8 cellular contexts compared by ENCODE assay signal in the genomic region with DNA sequence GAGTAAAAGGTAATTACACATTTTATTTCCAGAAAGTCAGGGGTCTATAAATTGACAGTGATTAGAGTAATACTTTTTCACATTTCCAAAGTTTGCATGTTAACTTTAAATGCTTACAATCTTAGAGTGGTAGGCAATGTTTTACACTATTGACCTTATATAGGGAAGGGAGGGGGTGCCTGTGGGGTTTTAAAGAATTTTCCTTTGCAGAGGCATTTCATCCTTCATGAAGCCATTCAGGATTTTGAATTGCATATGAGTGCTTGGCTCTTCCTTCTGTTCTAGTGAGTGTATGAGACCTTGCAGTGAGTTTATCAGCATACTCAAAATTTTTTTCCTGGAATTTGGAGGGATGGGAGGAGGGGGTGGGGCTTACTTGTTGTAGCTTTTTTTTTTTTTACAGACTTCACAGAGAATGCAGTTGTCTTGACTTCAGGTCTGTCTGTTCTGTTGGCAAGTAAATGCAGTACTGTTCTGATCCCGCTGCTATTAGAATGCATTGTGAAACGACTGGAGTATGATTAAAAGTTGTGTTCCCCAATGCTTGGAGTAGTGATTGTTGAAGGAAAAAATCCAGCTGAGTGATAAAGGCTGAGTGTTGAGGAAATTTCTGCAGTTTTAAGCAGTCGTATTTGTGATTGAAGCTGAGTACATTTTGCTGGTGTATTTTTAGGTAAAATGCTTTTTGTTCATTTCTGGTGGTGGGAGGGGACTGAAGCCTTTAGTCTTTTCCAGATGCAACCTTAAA. TPM values are rescaled to one million over a fixed set of nuclear protein-coding genes. Genes with fewer than 3 reads are reported as not detected.
A peak's percentile ranks its signal among the peaks of the same experiment; 100 is the strongest.
DNase-seq lines count a peak whose midpoint lies in the region; ATAC-seq and TF ChIP-seq lines count a peak whose summit lies in the region.

No MANE protein-coding gene starts in this region.

- H3K4me1 Mint-ChIP-seq in progenitor cell of endocrine pancreas (ENCODE audit: low read depth) = peaks cover 29% of the 10 kb centered on the region

- H3K36me3 ChIP-seq in PC-9 (ENCODE audit: low read depth) (peaks cover 66% of the 10 kb centered on the region), esophagus muscularis mucosa (peaks cover 36 to 70% (median 58%) of the 10 kb centered on the region in 4 donors)

- CTCF ChIA-PET in PC-9 (lab: Charles Lee) = interaction anchor here (0.6 kb wide), 2 partner anchors 24 to 25 kb away, joined by 3 to 5 read pairs; no protein-coding TSS in a partner anchor

- POLR2A ChIA-PET in PC-9 (lab: Charles Lee; ENCODE audit: unreplicated experiment) = interaction anchor here (0.6 to 2.7 kb wide), 9 partner anchors 12 to 844 kb away, joined by 3 to 29 read pairs (median 6); no protein-coding TSS in a partner anchor

- TF ChIP-seq POLR2A in GM19099 (IDR thresholded peaks at IDR 0.05; ENCODE audit: extremely low read depth, insufficient read length, low read depth) = peak; percentile 61
- no peak for TF ChIP-seq POLR2A in esophagus muscularis mucosa (IDR thresholded peaks at IDR 0.05; ENCODE audit: low read depth)

- H3K4me1 ChIP-seq in PC-9 (replicated peaks; ENCODE audit: insufficient read depth) (peaks cover 56% of the 10 kb centered on the region), esophagus muscularis mucosa (peaks cover 27 to 51% (median 44%) of the 10 kb centered on the region in 4 donors)

- H3K9me3 ChIP-seq in PC-9 (ENCODE audit: insufficient read depth, low read depth) (no peaks in the 10 kb centered on the region), esophagus muscularis mucosa (no peaks in the 10 kb centered on the region)

- DNase-seq in PC-9 = no peak
- no peak for DNase-seq in esophagus muscularis mucosa (ENCODE audit: extremely low spot score)
- DNase-seq in progenitor cell of endocrine pancreas (ENCODE audit: low spot score, unreplicated experiment) = no peak
- no peak for DNase-seq in activated gamma-delta T cell treated with Interleukin-2 at 50 U/mL for 16 hours
- no peak for DNase-seq in NCI-H1417 treated with DMSO at 0.1 percent for 48 hours (lab: John Stamatoyannopoulos, UW)
- DNase-seq in kidney glomerular epithelial cell (lab: John Stamatoyannopoulos, UW) = no peak

- H3K27me3 Mint-ChIP-seq in progenitor cell of endocrine pancreas = no peaks in the 10 kb centered on the region

- no peak overlapping the region for H3K4me3 Mint-ChIP-seq in progenitor cell of endocrine pancreas (ENCODE audit: low read depth)

- peak overlapping the region; percentile 99 for H3K4me2 ChIP-seq in PC-9

- no peaks in the 10 kb centered on the region for H3K9me3 Mint-ChIP-seq in progenitor cell of endocrine pancreas (ENCODE audit: low read depth)

- 0% methylated on average over 3 of the region's 3 CpGs for WGBS in esophagus muscularis mucosa

- H3K4me3 ChIP-seq in PC-9 (peak overlapping the region; percentile 99), esophagus muscularis mucosa (peak overlapping the region; percentile 72 to 82 (median 76))

- no peak for TF ChIP-seq CTCF in PC-9 (conservative IDR thresholded peaks at IDR 0.05)
- no peak for TF ChIP-seq CTCF in esophagus muscularis mucosa (IDR thresholded peaks at IDR 0.05)
- no peak for TF ChIP-seq CTCF in progenitor cell of endocrine pancreas (IDR thresholded peaks at IDR 0.05; ENCODE audit: unreplicated experiment)

- peaks cover 80% of the 10 kb centered on the region for H4K20me1 ChIP-seq in PC-9 (ENCODE audit: insufficient read depth)

- TF ChIP-seq EP300 in esophagus muscularis mucosa (IDR thresholded peaks at IDR 0.05) = no peak

- intact Hi-C loops in PC-9 (cut with micrococcal nuclease; ENCODE audit: unreplicated experiment) (no loop called here), esophagus muscularis mucosa (cut with DNase I) (no loop called here)

- H3K27ac ChIP-seq in PC-9 (peak overlapping the region; percentile 97), esophagus muscularis mucosa (replicated peaks in 1 of 4) (peak overlapping the region; percentile 95 to 99 (median 98))

- peaks cover 95% of the 10 kb centered on the region for H3F3A ChIP-seq in PC-9 (ENCODE audit: insufficient read depth, low read depth)

- H2AFZ ChIP-seq in PC-9 = no peak overlapping the region

- H3K27me3 ChIP-seq in PC-9 (ENCODE audit: insufficient read depth, low read depth) = no peaks in the 10 kb centered on the region
- H3K27me3 ChIP-seq in esophagus muscularis mucosa = no peaks in the 10 kb centered on the region

- H3K9me2 ChIP-seq in PC-9 (ENCODE audit: insufficient read depth) = no peaks in the 10 kb centered on the region

- no peak for ATAC-seq in HG03097 (IDR thresholded peaks at IDR 0.05; ENCODE audit: low FRiP score, unreplicated experiment)

- peaks cover 77% of the 10 kb centered on the region for H3K79me2 ChIP-seq in PC-9 (ENCODE audit: low read depth)

- peaks cover 30% of the 10 kb centered on the region for H3K36me3 Mint-ChIP-seq in progenitor cell of endocrine pancreas (ENCODE audit: insufficient read depth)

- peak overlapping the region; percentile 95 for H3K27ac Mint-ChIP-seq in progenitor cell of endocrine pancreas

- BruUV-seq in PC-9 (replicated peaks; lab: Mats Ljungman, UMichigan) = no TSS peak

RNA-seq across cellular contexts. Expression of gene MALAT1, which starts 5.3 kb away (rescaled TPM):
- 6,494 and 7,852 TPM in 2 replicates for total RNA-seq in PC-9 (2021)
- total RNA-seq in esophagus muscularis mucosa = over 10,000 TPM in 1 of 4 donors, 1,000 to 10,000 TPM in 3; 2,724 to 15,405 (median 5,373) TPM
- total RNA-seq in progenitor cell of endocrine pancreas = 16,546 and 17,116 TPM in 2 replicates

RNA-seq across cellular contexts. Expression of gene SCYL1, which starts 20.8 kb away (rescaled TPM):
- total RNA-seq in PC-9 (2021) (106 and 135 TPM in 2 replicates), esophagus muscularis mucosa (100 to 1,000 TPM in 2 of 4 donors, 10 to 100 TPM in 2; 74.3 to 115 (median 104) TPM), progenitor cell of endocrine pancreas (61.4 and 66.3 TPM in 2 replicates)

RNA-seq across cellular contexts. Expression of gene LTBP3, which starts 54.1 kb away (rescaled TPM):
- total RNA-seq in PC-9 (2021) = 455 and 553 TPM in 2 replicates
- total RNA-seq in esophagus muscularis mucosa = 100 to 1,000 TPM; 107 to 208 (median 137) TPM
- total RNA-seq in progenitor cell of endocrine pancreas = 55.3 and 57.7 TPM in 2 replicates
